ENCODE assay signal across 9 cellular contexts in the genomic region with DNA sequence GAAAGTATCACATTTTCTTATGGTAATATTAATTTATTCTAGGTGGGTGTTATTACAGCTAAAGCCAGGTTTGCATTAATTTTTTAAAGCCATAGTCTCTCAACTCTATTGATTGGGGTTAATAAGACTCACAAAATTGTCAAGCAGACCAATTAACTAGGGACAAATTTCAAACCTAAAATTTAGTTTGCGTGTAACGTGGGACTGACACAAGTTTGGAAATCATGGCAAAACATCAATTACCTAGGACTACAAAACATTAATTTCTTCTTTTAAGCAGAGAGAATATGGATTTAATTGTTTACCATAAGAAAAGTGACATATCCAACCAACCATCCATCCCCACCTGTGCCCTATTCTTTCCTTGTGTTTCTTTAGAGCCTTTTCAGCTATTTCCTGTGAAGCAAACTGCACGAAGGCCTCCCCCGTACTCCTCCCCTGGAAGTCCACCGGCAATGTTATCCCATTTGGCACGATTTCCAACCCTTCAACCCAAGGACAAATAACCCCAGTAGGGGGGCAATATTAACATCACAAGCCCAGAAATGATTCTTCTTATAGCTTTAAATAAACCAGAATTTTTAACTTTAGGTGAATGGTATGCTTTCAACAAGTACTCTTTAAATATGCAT. TPM values are rescaled to one million over a fixed set of nuclear protein-coding genes. Genes with fewer than 3 reads are reported as not detected.
DNase-seq lines count a peak whose midpoint lies in the region; ATAC-seq lines count a peak whose summit lies in the region.
"Had no signal": no experiment of that assay in that cellular context is flagged by ENCODE, and none has a peak within 500 bp of the region (broad histone marks: within the 10 kb centered on the region; RNA-seq: fewer than 3 reads in every experiment).

No MANE protein-coding gene starts in this region.

- intact Hi-C loops in activated CD4-positive, alpha-beta T cell treated with anti-CD3 and anti-CD28 coated beads, Interleukin-2, amount 10 ng/mL, durations not matched to agents 24 days and 14 days (cut with micrococcal nuclease): no loop called here
- intact Hi-C loops in right cardiac atrium (cut with DNase I): no loop called here

- H3K4me3 Mint-ChIP-seq in activated CD4-positive, alpha-beta T cell treated with anti-CD3 and anti-CD28 coated beads, Interleukin-2, amount 10 ng/mL, durations not matched to agents 24 days and 14 days: peak overlapping the region; percentile 78
- peak overlapping the region; percentile 98 for H3K4me3 Mint-ChIP-seq in activated T-helper 17 cell treated with anti-CD3 and anti-CD28 coated beads, Interleukin-2, amount 50 U/mL, for 72 hours
- H3K4me3 Mint-ChIP-seq in stimulated activated effector memory CD8-positive, alpha-beta T cell treated with anti-CD3 and anti-CD28 coated beads, Interleukin-12 subunit alpha, Interleukin-12 subunit beta, amount 100 ng/mL, for 72 hours: peak overlapping the region; percentile 96

- H3K27ac ChIP-seq in right cardiac atrium (ENCODE audit: low read length): no peak overlapping the region

- H3K27me3 ChIP-seq in right cardiac atrium (ENCODE audit: control insufficient read depth, insufficient read depth): no peaks in the 10 kb centered on the region

- ATAC-seq in activated T-helper 17 cell treated with anti-CD3 and anti-CD28 coated beads, Interleukin-2, amount 50 U/mL, for 72 hours (replicated peaks): no peak
- ATAC-seq in right cardiac atrium (no peak), HG03159 (IDR thresholded peaks at IDR 0.05; ENCODE audit: unreplicated experiment) (no peak)
- no peak for ATAC-seq in stimulated activated effector memory CD8-positive, alpha-beta T cell treated with anti-CD3 and anti-CD28 coated beads, Interleukin-12 subunit alpha, Interleukin-12 subunit beta, amount 100 ng/mL, for 72 hours

- H3K36me3 Mint-ChIP-seq in activated CD4-positive, alpha-beta T cell treated with anti-CD3 and anti-CD28 coated beads, Interleukin-2, amount 10 ng/mL, durations not matched to agents 24 days and 14 days (ENCODE audit: low read depth): peaks cover 83% of the 10 kb centered on the region
- peaks cover 100% of the 10 kb centered on the region for H3K36me3 Mint-ChIP-seq in activated T-helper 17 cell treated with anti-CD3 and anti-CD28 coated beads, Interleukin-2, amount 50 U/mL, for 72 hours (ENCODE audit: low read depth)
- H3K36me3 Mint-ChIP-seq in stimulated activated effector memory CD8-positive, alpha-beta T cell treated with anti-CD3 and anti-CD28 coated beads, Interleukin-12 subunit alpha, Interleukin-12 subunit beta, amount 100 ng/mL, for 72 hours: peaks cover 100% of the 10 kb centered on the region

- no peaks in the 10 kb centered on the region for H3K4me1 ChIP-seq in right cardiac atrium (ENCODE audit: control insufficient read depth, insufficient read depth, low read length)

- H3K9me3 ChIP-seq in right cardiac atrium (ENCODE audit: control insufficient read depth, low read length): no peaks in the 10 kb centered on the region

- peak overlapping the region; percentile 36 for H3K4me3 ChIP-seq in right cardiac atrium (ENCODE audit: low read length)

- no peaks in the 10 kb centered on the region for H3K9me3 Mint-ChIP-seq in activated CD4-positive, alpha-beta T cell treated with anti-CD3 and anti-CD28 coated beads, Interleukin-2, amount 10 ng/mL, durations not matched to agents 24 days and 14 days
- no peaks in the 10 kb centered on the region for H3K9me3 Mint-ChIP-seq in activated T-helper 17 cell treated with anti-CD3 and anti-CD28 coated beads, Interleukin-2, amount 50 U/mL, for 72 hours
- no peaks in the 10 kb centered on the region for H3K9me3 Mint-ChIP-seq in stimulated activated effector memory CD8-positive, alpha-beta T cell treated with anti-CD3 and anti-CD28 coated beads, Interleukin-12 subunit alpha, Interleukin-12 subunit beta, amount 100 ng/mL, for 72 hours

- 12% methylated on average over 6 of the region's 6 CpGs for WGBS in right cardiac atrium

- no peak for DNase-seq in activated CD4-positive, alpha-beta T cell treated with anti-CD3 and anti-CD28 coated beads, Interleukin-2, amount 10 ng/mL, durations not matched to agents 24 days and 14 days
- no peak for DNase-seq in activated CD4-positive, alpha-beta T cell treated with anti-CD3 and anti-CD28 coated beads, Interleukin-2, amount 50 U/mL, for 48 hours
- DNase-seq in right cardiac atrium (no peak), cortex of kidney (lab: John Stamatoyannopoulos, UW) (no peak), NCI-H1105 (lab: John Stamatoyannopoulos, UW) (no peak)
- no peak for DNase-seq in stimulated activated effector memory CD8-positive, alpha-beta T cell treated with anti-CD3 and anti-CD28 coated beads, Interleukin-12 subunit alpha, Interleukin-12 subunit beta, amount 100 ng/mL, for 72 hours (ENCODE audit: low spot score in 2 of 2)
- DNase-seq: NCI-H510A had no signal

- H3K4me1 Mint-ChIP-seq in activated CD4-positive, alpha-beta T cell treated with anti-CD3 and anti-CD28 coated beads, Interleukin-2, amount 10 ng/mL, durations not matched to agents 24 days and 14 days: peaks cover 55% of the 10 kb centered on the region
- peaks cover 47% of the 10 kb centered on the region for H3K4me1 Mint-ChIP-seq in activated T-helper 17 cell treated with anti-CD3 and anti-CD28 coated beads, Interleukin-2, amount 50 U/mL, for 72 hours
- peaks cover 75% of the 10 kb centered on the region for H3K4me1 Mint-ChIP-seq in stimulated activated effector memory CD8-positive, alpha-beta T cell treated with anti-CD3 and anti-CD28 coated beads, Interleukin-12 subunit alpha, Interleukin-12 subunit beta, amount 100 ng/mL, for 72 hours

- H3K27ac Mint-ChIP-seq in activated CD4-positive, alpha-beta T cell treated with anti-CD3 and anti-CD28 coated beads, Interleukin-2, amount 10 ng/mL, durations not matched to agents 24 days and 14 days: peak overlapping the region; percentile 43
- H3K27ac Mint-ChIP-seq in activated T-helper 17 cell treated with anti-CD3 and anti-CD28 coated beads, Interleukin-2, amount 50 U/mL, for 72 hours: peak overlapping the region; percentile 87
- H3K27ac Mint-ChIP-seq in stimulated activated effector memory CD8-positive, alpha-beta T cell treated with anti-CD3 and anti-CD28 coated beads, Interleukin-12 subunit alpha, Interleukin-12 subunit beta, amount 100 ng/mL, for 72 hours: peak overlapping the region; percentile 100

- H3K27me3 Mint-ChIP-seq in activated CD4-positive, alpha-beta T cell treated with anti-CD3 and anti-CD28 coated beads, Interleukin-2, amount 10 ng/mL, durations not matched to agents 24 days and 14 days: peaks cover 5% of the 10 kb centered on the region
- H3K27me3 Mint-ChIP-seq in activated T-helper 17 cell treated with anti-CD3 and anti-CD28 coated beads, Interleukin-2, amount 50 U/mL, for 72 hours: no peaks in the 10 kb centered on the region

RNA-seq across cellular contexts. Expression of a gene that starts 4.4 kb away (rescaled TPM):
- total RNA-seq in activated CD4-positive, alpha-beta T cell treated with anti-CD3 and anti-CD28 coated beads, Interleukin-2, amount 10 ng/mL, durations not matched to agents 24 days and 14 days: 952 and 964 TPM in 2 replicates
- 100 to 1,000 TPM; 761 to 957 TPM for total RNA-seq in activated T-helper 17 cell treated with anti-CD3 and anti-CD28 coated beads, Interleukin-2, amount 50 U/mL, for 72 hours
- total RNA-seq in right cardiac atrium: 100 to 1,000 TPM; 210 to 253 (median 233) TPM
- polyA plus RNA-seq in right cardiac atrium: 121 TPM

Comparison
In these comparisons a context has a peak if more than half of its experiments do, and no peak if none do; other contexts are left out.
1. H3K27ac Mint-ChIP-seq: peak in every context shown above with its lines; median percentile 100 in stimulated activated effector memory CD8-positive, alpha-beta T cell treated with anti-CD3 and anti-CD28 coated beads, Interleukin-12 subunit alpha, Interleukin-12 subunit beta, amount 100 ng/mL, for 72 hours; 87 in activated T-helper 17 cell treated with anti-CD3 and anti-CD28 coated beads, Interleukin-2, amount 50 U/mL, for 72 hours; 43 in activated CD4-positive, alpha-beta T cell treated with anti-CD3 and anti-CD28 coated beads, Interleukin-2, amount 10 ng/mL, durations not matched to agents 24 days and 14 days.